Comparison of ENCODE assay signal across 13 cellular contexts in the genomic region with DNA sequence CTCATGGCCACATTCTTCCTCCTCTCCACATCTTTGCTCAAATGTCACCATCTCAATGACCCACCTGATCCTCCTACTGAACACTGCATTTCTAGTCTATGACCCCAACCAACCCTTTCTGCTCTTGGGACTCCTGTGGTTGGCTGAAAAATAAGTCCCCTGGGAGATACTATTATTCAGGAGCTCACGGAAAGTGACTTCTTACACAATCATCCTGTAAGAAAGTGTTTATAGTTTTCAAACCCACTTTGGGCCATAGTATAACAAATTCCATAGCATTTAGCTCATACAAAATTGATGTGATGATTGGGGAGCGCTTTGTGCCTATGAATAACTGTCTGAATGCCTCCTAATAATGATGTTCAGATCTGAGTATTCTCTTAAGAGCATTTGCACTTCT.
"Had no signal": no experiment of that assay in that cellular context is flagged by ENCODE, and none has a peak within 500 bp of the region (broad histone marks: within the 10 kb centered on the region; RNA-seq: fewer than 3 reads in every experiment).

No MANE protein-coding gene starts in this region.

- H3K27me3 ChIP-seq: heart right ventricle, neural progenitor cell, ovary, right atrium auricular region had no signal

- H2AFZ ChIP-seq: neural progenitor cell had no signal

- H3K27ac Mint-ChIP-seq: endodermal cell, immature natural killer cell, natural killer cell, neural progenitor cell had no signal

- H3K9me3 ChIP-seq: heart right ventricle, ovary, right atrium auricular region had no signal

- H3K27ac ChIP-seq: coronary artery, heart right ventricle, neural progenitor cell, ovary, right atrium auricular region had no signal

- H3K4me2 ChIP-seq: neural progenitor cell, smooth muscle cell had no signal

- H3K9ac ChIP-seq: neural progenitor cell had no signal

- H3K9me3 Mint-ChIP-seq: endodermal cell, neural progenitor cell had no signal

- H3K36me3 ChIP-seq: heart right ventricle, neural progenitor cell, ovary, right atrium auricular region had no signal

- H3K36me3 Mint-ChIP-seq: immature natural killer cell, natural killer cell, neural progenitor cell had no signal

- DNase-seq: effector CD4-positive, alpha-beta T cell; endodermal cell; heart right ventricle; immature natural killer cell; natural killer cell; nucleus accumbens; ovary; stimulated activated CD4-positive, alpha-beta T cell treated with anti-CD3 and anti-CD28 coated beads, Interleukin-2, amount 100 ng/mL, for 48 hours; stimulated activated naive CD4-positive, alpha-beta T cell treated with Interleukin-2 at 50 U/mL for 16 hours had no signal

- H3K4me1 Mint-ChIP-seq: immature natural killer cell, natural killer cell, neural progenitor cell had no signal

- H3K4me3 Mint-ChIP-seq: endodermal cell, immature natural killer cell, natural killer cell, neural progenitor cell had no signal

- H3K4me3 ChIP-seq: coronary artery, heart right ventricle, neural progenitor cell, ovary, right atrium auricular region, smooth muscle cell had no signal

- H3K4me1 ChIP-seq: neural progenitor cell, right atrium auricular region had no signal
